ENCODE assay signal across 24 cellular contexts in the genomic region with DNA sequence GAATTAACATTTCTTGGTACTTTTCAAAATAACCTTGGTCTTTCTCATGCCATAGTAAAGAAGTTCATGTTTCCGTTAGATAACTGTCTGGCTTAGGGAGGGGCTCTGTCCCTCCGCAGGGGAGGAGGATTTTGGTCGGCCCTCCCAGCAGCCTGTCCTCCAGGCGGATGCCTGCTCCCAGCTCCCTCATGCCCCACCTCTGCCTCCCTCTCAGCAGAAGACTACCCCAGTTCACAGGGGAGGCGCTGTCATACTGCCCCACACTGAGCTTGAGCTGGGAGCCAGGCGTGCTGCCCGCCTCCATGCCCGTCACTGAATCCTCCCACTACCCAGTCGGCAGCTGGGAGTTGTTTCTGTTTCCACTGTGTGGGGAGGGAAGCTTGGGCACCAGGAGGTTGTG.
DNase-seq lines count a peak whose midpoint lies in the region; ATAC-seq and TF ChIP-seq lines count a peak whose summit lies in the region.
"Had no signal": no experiment of that assay in that cellular context is flagged by ENCODE, and none has a peak within 500 bp of the region (broad histone marks: within the 10 kb centered on the region; RNA-seq: fewer than 3 reads in every experiment).

No MANE protein-coding gene starts in this region.

- 66 to 69% methylated on average over 9 of the region's 9 CpGs for WGBS in heart right ventricle, 2 donors
- 82% methylated on average over 8 of the region's 9 CpGs; no CpG with 5 or more reads in 1 of the 2 experiments for WGBS in mesodermal cell (ENCODE audit: insufficient coverage in 2 of 2), 2 experiments
- WGBS in ovary, 3 donors: 21 to 58% (median 29%) methylated on average over 9 of the region's 9 CpGs

- TF ChIP-seq EP300 in ovary (IDR thresholded peaks at IDR 0.05): no peak

- ATAC-seq in heart right ventricle: peak in 5 of 8 donors; percentile 29 to 55 (median 39)
- ATAC-seq in Right ventricle myocardium superior (ENCODE audit: poor library complexity): no peak
- peak; percentile 5 for ATAC-seq in upper lobe of right lung
- no peak for ATAC-seq in HG03025 (IDR thresholded peaks at IDR 0.05; ENCODE audit: low FRiP score, unreplicated experiment)
- ATAC-seq: activated CD4-positive, CD25-positive, alpha-beta regulatory T cell treated with anti-CD3 and anti-CD28 coated beads, Interleukin-2, amount 50 U/mL, for 24 hours; activated CD8-positive, alpha-beta T cell treated with anti-CD3 and anti-CD28 coated beads for 36 hours; stimulated activated naive CD8-positive, alpha-beta T cell treated with anti-CD3 and anti-CD28 coated beads, Interleukin-15, amount 100 ng/mL, for 72 hours had no signal

- DNase-seq in heart right ventricle (no peak), Right ventricle myocardium superior (no peak), dermis blood vessel endothelial cell (peak; percentile 19), upper lobe of right lung (no peak), ovary (no peak), HAP-1 (ENCODE audit: low spot score in 2 of 2) (no peak)
- DNase-seq: activated CD8-positive, alpha-beta T cell treated with anti-CD3 and anti-CD28 coated beads for 36 hours; activated gamma-delta T cell treated with Interleukin-2 at 50 U/mL for 16 hours; AML-193; DMS79 treated with DMSO at 0.1 percent for 48 hours; KG1; NCI-H2171; NCI-H526 treated with DMSO at 0.1 percent for 48 hours; SK-N-SH; stimulated activated CD4-positive, alpha-beta T cell treated with anti-CD3 and anti-CD28 coated beads, Interleukin-12 subunit alpha, Interleukin-12 subunit beta, amount 100 ng/mL, for 4 hours; stimulated activated naive CD8-positive, alpha-beta T cell treated with anti-CD3 and anti-CD28 coated beads, Interleukin-15, amount 100 ng/mL, for 72 hours had no signal

- H3K27me3 ChIP-seq in heart right ventricle (peaks cover 0 to 7% (median 0%) of the 10 kb centered on the region in 7 donors), upper lobe of right lung (peaks cover 8% of the 10 kb centered on the region), ovary (no peaks in the 10 kb centered on the region), HAP-1 (ENCODE audit: low read depth) (no peaks in the 10 kb centered on the region; the same call in 1 of the 2 replicates)
- H3K27me3 ChIP-seq: breast epithelium had no signal

- in situ Hi-C loops in HAP-1 (cut with MboI; ENCODE audit: low sequenced_read_pairs): no loop called here

- intact Hi-C loops in heart right ventricle (cut with DNase I): no loop called here
- intact Hi-C loops in Right ventricle myocardium superior (cut with DNase I): no loop called here
- intact Hi-C loops in upper lobe of right lung (cut with DNase I): no loop called here
- intact Hi-C loops in ovary (cut with DNase I): no loop called here

- H3K27ac ChIP-seq in heart right ventricle: peak overlapping the region in 3 of 10 donors; percentile 9 to 47 (median 20)
- peak overlapping the region; percentile 23 for H3K27ac ChIP-seq in mesodermal cell (ENCODE audit: low read depth, low read length, severe bottlenecking)
- H3K27ac ChIP-seq in upper lobe of right lung: no peak overlapping the region
- H3K27ac ChIP-seq in ovary: peak overlapping the region in 1 of 2 donors; percentile 22
- H3K27ac ChIP-seq: 22Rv1, breast epithelium, RWPE1 had no signal

- H3K9me3 ChIP-seq in heart right ventricle (peaks cover 0 to 6% (median 0%) of the 10 kb centered on the region in 11 donors), mesodermal cell (ENCODE audit: control insufficient read depth, low read length) (no peaks in the 10 kb centered on the region), upper lobe of right lung (no peaks in the 10 kb centered on the region), ovary (no peaks in the 10 kb centered on the region), HAP-1 (no peaks in the 10 kb centered on the region)
- H3K9me3 ChIP-seq: breast epithelium, left lung, SK-N-SH had no signal

- TF ChIP-seq CTCF in heart right ventricle (IDR thresholded peaks at IDR 0.05): no peak
- TF ChIP-seq CTCF in upper lobe of right lung (IDR thresholded peaks at IDR 0.05): no peak
- no peak for TF ChIP-seq CTCF in ovary (IDR thresholded peaks at IDR 0.05)

- TF ChIP-seq POLR2A in ovary (IDR thresholded peaks at IDR 0.05): no peak

- peaks cover 0 to 29% (median 0%) of the 10 kb centered on the region in 9 donors for H3K4me1 ChIP-seq in heart right ventricle
- H3K4me1 ChIP-seq in mesodermal cell (ENCODE audit: control insufficient read depth, insufficient read depth, low read length, poor library complexity, severe bottlenecking): no peaks in the 10 kb centered on the region
- H3K4me1 ChIP-seq in upper lobe of right lung: no peaks in the 10 kb centered on the region
- peaks cover 9% of the 10 kb centered on the region for H3K4me1 ChIP-seq in ovary (ENCODE audit: insufficient read depth)
- H3K4me1 ChIP-seq in HAP-1: no peaks in the 10 kb centered on the region

- H3K4me3 ChIP-seq in heart right ventricle: no peak overlapping the region
- no peak overlapping the region for H3K4me3 ChIP-seq in mesodermal cell (ENCODE audit: extremely low read depth, insufficient read depth, low read length, poor library complexity, severe bottlenecking)
- H3K4me3 ChIP-seq in upper lobe of right lung: no peak overlapping the region
- H3K4me3 ChIP-seq in ovary: no peak overlapping the region
- H3K4me3 ChIP-seq in HAP-1: no peak overlapping the region
- H3K4me3 ChIP-seq: breast epithelium, left lung, tibial nerve had no signal

- H3K36me3 ChIP-seq in heart right ventricle: no peaks in the 10 kb centered on the region
- no peaks in the 10 kb centered on the region for H3K36me3 ChIP-seq in mesodermal cell (ENCODE audit: control insufficient read depth, insufficient read depth, low read length)
- no peaks in the 10 kb centered on the region for H3K36me3 ChIP-seq in upper lobe of right lung
- H3K36me3 ChIP-seq in ovary: no peaks in the 10 kb centered on the region
- H3K36me3 ChIP-seq in HAP-1 (replicated peaks): no peaks in the 10 kb centered on the region
- H3K36me3 ChIP-seq: breast epithelium, left lung, tibial nerve had no signal

Comparison
In these comparisons a context has a peak if more than half of its experiments do, and no peak if none do; other contexts are left out.
1. ATAC-seq: peak in heart right ventricle (5 of 8) and upper lobe of right lung (single experiment); none in Right ventricle myocardium superior (single experiment) and HG03025 (single experiment).